In the genomic region with DNA sequence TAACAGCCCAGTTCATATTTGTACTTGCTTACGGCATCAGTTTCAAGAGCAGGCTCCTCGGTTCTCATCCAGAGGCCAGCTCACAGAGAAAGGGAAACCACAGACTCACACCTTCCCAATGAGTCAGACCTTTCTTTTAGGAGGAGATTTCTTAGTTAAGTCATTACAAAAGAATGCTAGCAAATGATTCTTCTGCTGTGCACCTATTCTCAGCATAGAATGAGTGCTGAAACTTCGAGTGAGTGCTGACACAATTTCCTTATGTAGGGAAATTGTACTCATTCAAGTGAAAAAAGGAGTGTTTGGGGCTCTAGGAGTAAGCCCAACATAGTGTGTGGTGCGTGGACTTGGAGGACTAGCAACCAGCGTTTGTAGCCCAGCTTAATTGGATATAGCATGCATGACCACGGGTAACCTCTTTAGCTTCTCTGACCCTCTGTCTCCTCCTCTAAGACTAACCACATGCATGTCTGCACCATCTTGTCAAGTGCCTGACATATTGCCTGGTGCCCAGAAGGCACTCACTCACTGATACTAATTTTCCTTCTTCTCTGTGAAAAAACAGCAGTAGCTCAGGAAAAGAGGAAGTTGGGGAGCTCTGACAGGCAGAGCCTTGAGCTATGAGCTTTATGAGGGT, we compare ENCODE assay signal across 8 cellular contexts.
DNase-seq lines count a peak whose midpoint lies in the region; ATAC-seq and TF ChIP-seq lines count a peak whose summit lies in the region.

No MANE protein-coding gene starts in this region.

- H3K27ac Mint-ChIP-seq in T-helper 2 cell treated with Interferon-gamma antibody and Interleukin-4, amounts not matched to agents 5 μg/mL and 100 μg/mL, for 36 hours, result no peak overlapping the region

- TF ChIP-seq POLR2A in stomach (IDR thresholded peaks at IDR 0.05), result no peak

- H3K4me1 ChIP-seq in BLaER1 (peaks cover 34% of the 10 kb centered on the region), psoas muscle (peaks cover 62% of the 10 kb centered on the region), stomach (peaks cover 0 to 6% (median 2%) of the 10 kb centered on the region in 4 donors)

- no peak overlapping the region for H3K27ac ChIP-seq in BLaER1
- peak overlapping the region; percentile 83 for H3K27ac ChIP-seq in psoas muscle
- peak overlapping the region in 2 of 5 donors; percentile 38 to 50 for H3K27ac ChIP-seq in stomach

- TF ChIP-seq CTCF in psoas muscle (IDR thresholded peaks at IDR 0.05) (no peak), stomach (IDR thresholded peaks at IDR 0.05) (no peak)

- no peaks in the 10 kb centered on the region for H3K27me3 ChIP-seq in BLaER1
- H3K27me3 ChIP-seq in psoas muscle (ENCODE audit: insufficient read depth in 3 of 3, low read length in 2 of 3), result no peaks in the 10 kb centered on the region
- H3K27me3 ChIP-seq in stomach, result no peaks in the 10 kb centered on the region

- no peak overlapping the region for H3K9ac ChIP-seq in BLaER1

- peak overlapping the region; percentile 11 for H3K4me2 ChIP-seq in BLaER1

- WGBS in psoas muscle, 3 donors, result 44 to 70% (median 52%) methylated on average over 6 of the region's 6 CpGs
- 49 to 64% (median 60%) methylated on average over 6 of the region's 6 CpGs for WGBS in stomach, 5 donors

- H3K9me3 Mint-ChIP-seq in T-helper 2 cell treated with Interferon-gamma antibody and Interleukin-4, amounts not matched to agents 5 μg/mL and 100 μg/mL, for 36 hours, result no peaks in the 10 kb centered on the region

- H3K9me3 ChIP-seq in BLaER1, result no peaks in the 10 kb centered on the region
- no peaks in the 10 kb centered on the region for H3K9me3 ChIP-seq in psoas muscle
- no peaks in the 10 kb centered on the region for H3K9me3 ChIP-seq in stomach

- no peaks in the 10 kb centered on the region for H3K36me3 ChIP-seq in BLaER1
- peaks cover 0 to 10% of the 10 kb centered on the region in 2 donors for H3K36me3 ChIP-seq in psoas muscle (ENCODE audit: insufficient read depth in 1 of 2, low read depth in 1 of 2)
- H3K36me3 ChIP-seq in stomach, result no peaks in the 10 kb centered on the region

- no peaks in the 10 kb centered on the region for H4K20me1 ChIP-seq in BLaER1

- intact Hi-C loops in psoas muscle (cut with DNase I), result loop anchor here in 1 of 2 donors (5.0 kb wide), 2 partner anchors 35 to 55 kb away; no protein-coding TSS in a partner anchor
- intact Hi-C loops in stomach (cut with DNase I; ENCODE audit: low total_unique reads), result no loop called here

- ATAC-seq in GM19395 (IDR thresholded peaks at IDR 0.05; ENCODE audit: unreplicated experiment) (peak; percentile 53), HG03439 (IDR thresholded peaks at IDR 0.05; ENCODE audit: unreplicated experiment) (peak; percentile 59), psoas muscle (peak; percentile 81 to 90 (median 86))

- no peak for TF ChIP-seq EP300 in stomach (IDR thresholded peaks at IDR 0.05)

- DNase-seq in T-helper 2 cell treated with Interferon-gamma antibody and Interleukin-4, amounts not matched to agents 5 μg/mL and 100 μg/mL, for 36 hours (ENCODE audit: low spot score), result peak; percentile 77
- DNase-seq in dermis blood vessel endothelial cell (peak; percentile 74), psoas muscle (no peak), NCI-H510A treated with DMSO at 0.1 percent for 48 hours (lab: John Stamatoyannopoulos, UW) (no peak), stomach (no peak)

- peaks cover 38% of the 10 kb centered on the region for H3K4me1 Mint-ChIP-seq in T-helper 2 cell treated with Interferon-gamma antibody and Interleukin-4, amounts not matched to agents 5 μg/mL and 100 μg/mL, for 36 hours (ENCODE audit: low read depth)

- no peak overlapping the region for H3K4me3 Mint-ChIP-seq in T-helper 2 cell treated with Interferon-gamma antibody and Interleukin-4, amounts not matched to agents 5 μg/mL and 100 μg/mL, for 36 hours

- no peaks in the 10 kb centered on the region for H3K36me3 Mint-ChIP-seq in T-helper 2 cell treated with Interferon-gamma antibody and Interleukin-4, amounts not matched to agents 5 μg/mL and 100 μg/mL, for 36 hours (ENCODE audit: low read depth)

- peaks cover 31% of the 10 kb centered on the region for H3K27me3 Mint-ChIP-seq in T-helper 2 cell treated with Interferon-gamma antibody and Interleukin-4, amounts not matched to agents 5 μg/mL and 100 μg/mL, for 36 hours (ENCODE audit: low read depth)

- H3K4me3 ChIP-seq in BLaER1, result no peak overlapping the region
- H3K4me3 ChIP-seq in psoas muscle, result no peak overlapping the region
- H3K4me3 ChIP-seq in stomach, result no peak overlapping the region

Comparison
In these comparisons a context has a peak if more than half of its experiments do, and no peak if none do; other contexts are left out.
1. DNase-seq: peak in T-helper 2 cell treated with Interferon-gamma antibody and Interleukin-4, amounts not matched to agents 5 μg/mL and 100 μg/mL, for 36 hours (single experiment) and dermis blood vessel endothelial cell (single experiment); none in psoas muscle (0 of 2), NCI-H510A treated with DMSO at 0.1 percent for 48 hours (single experiment) and stomach (single experiment).
2. Peak in every context shown above with its lines, with median percentiles within 50 percentile points of each other: ATAC-seq.